In the genomic region with DNA sequence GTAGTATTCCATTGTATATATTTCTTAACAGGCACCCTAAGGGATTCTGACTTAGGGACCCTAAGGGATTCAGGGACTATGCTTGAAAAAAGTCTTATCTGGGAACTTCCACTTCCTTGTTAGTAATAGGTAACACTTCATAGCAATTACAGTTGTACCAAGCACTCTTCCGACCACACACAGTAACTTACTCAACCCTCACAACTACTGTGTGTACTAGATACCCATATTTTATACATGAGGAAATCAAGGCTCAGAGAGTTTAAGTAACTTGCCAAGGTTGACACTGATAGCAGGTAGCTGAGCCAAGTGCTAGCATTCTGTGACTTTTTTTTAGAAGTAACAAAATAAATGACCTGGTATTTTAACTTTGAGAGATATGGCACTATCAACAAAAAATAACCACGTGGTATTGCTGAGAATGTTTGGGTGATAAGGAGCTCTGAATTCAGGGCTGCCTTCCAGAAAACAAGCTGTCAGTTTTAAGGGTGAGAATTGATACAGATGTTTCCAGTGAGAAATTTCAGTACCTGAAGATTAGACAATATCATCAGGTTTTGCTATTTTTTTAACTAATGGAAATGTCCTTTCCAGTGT, we compare ENCODE assay signal across 20 cellular contexts.
DNase-seq lines count a peak whose midpoint lies in the region; ATAC-seq, FAIRE-seq and TF ChIP-seq lines count a peak whose summit lies in the region.
"Had no signal": no experiment of that assay in that cellular context is flagged by ENCODE, and none has a peak within 500 bp of the region (broad histone marks: within the 10 kb centered on the region; RNA-seq: fewer than 3 reads in every experiment).

No MANE protein-coding gene starts in this region.

- WGBS in body of pancreas, 2 donors: 7 to 24% methylated on average over 2 of the region's 2 CpGs
- WGBS in pancreas, 2 donors: 10% methylated on average over 2 of the region's 2 CpGs

- H3K4me3 ChIP-seq in body of pancreas (no peak overlapping the region), pancreas (no peak overlapping the region)
- H3K4me3 ChIP-seq: A549; BLaER1 treated with 17β-estradiol and CSF1 and Interleukin-3, amounts not matched to agents 10 nM and 100 nM; GM12878 had no signal

- DNase-seq in Right ventricle myocardium inferior (ENCODE audit: missing footprints) (no peak), Right ventricle myocardium superior (no peak), body of pancreas (peak in 2 of 4 donors; percentile 40 to 42), pancreas (peak in 3 of 6 donors; percentile 4 to 20 (median 11)), SKM-1 (lab: John Stamatoyannopoulos, UW; ENCODE audit: unreplicated experiment) (no peak), foreskin melanocyte (no peak)
- DNase-seq: Calu3; CD4-positive, alpha-beta T cell; CD8-positive, alpha-beta T cell; DMS79 treated with DMSO at 0.1 percent for 48 hours; GDM1 had no signal

- TF ChIP-seq POLR2A in body of pancreas (IDR thresholded peaks at IDR 0.05): no peak

- H3K9me3 ChIP-seq in body of pancreas (no peaks in the 10 kb centered on the region), pancreas (no peaks in the 10 kb centered on the region)
- H3K9me3 ChIP-seq: A549, Caco-2 had no signal

- intact Hi-C loops in Right ventricle myocardium inferior (cut with DNase I): no loop called here
- intact Hi-C loops in Right ventricle myocardium superior (cut with DNase I): no loop called here
- intact Hi-C loops in body of pancreas (cut with DNase I): no loop called here
- intact Hi-C loops in pancreas (cut with DNase I): no loop called here

- peaks cover 10% of the 10 kb centered on the region for H3K4me1 ChIP-seq in body of pancreas
- peaks cover 0 to 10% (median 7%) of the 10 kb centered on the region in 3 donors for H3K4me1 ChIP-seq in pancreas
- H3K4me1 ChIP-seq: A549; BLaER1 treated with 17β-estradiol and CSF1 and Interleukin-3, amounts not matched to agents 10 nM and 100 nM; Caco-2 had no signal

- TF ChIP-seq CTCF in body of pancreas (IDR thresholded peaks at IDR 0.05) (peak in 1 of 7 experiments; percentile 2), pancreas (IDR thresholded peaks at IDR 0.05) (no peak)

- H3K27me3 ChIP-seq in body of pancreas: no peaks in the 10 kb centered on the region
- H3K27me3 ChIP-seq in pancreas: no peaks in the 10 kb centered on the region
- H3K27me3 ChIP-seq: BLaER1 treated with 17β-estradiol and CSF1 and Interleukin-3, amounts not matched to agents 10 nM and 100 nM had no signal

- H3K36me3 ChIP-seq in body of pancreas (replicated peaks in 1 of 2; ENCODE audit: insufficient read depth in 1 of 2, low read depth in 2 of 2) (no peaks in the 10 kb centered on the region), pancreas (no peaks in the 10 kb centered on the region)
- H3K36me3 ChIP-seq: BLaER1 treated with 17β-estradiol and CSF1 and Interleukin-3, amounts not matched to agents 10 nM and 100 nM had no signal

- ATAC-seq in Right ventricle myocardium inferior (peak; percentile 34), Right ventricle myocardium superior (ENCODE audit: poor library complexity) (no peak), body of pancreas (peak; percentile 93), pancreas (peak; percentile 85 to 92 (median 89))
- ATAC-seq: CD8-positive, alpha-beta T cell had no signal

- FAIRE-seq in pancreas (lab: Jason Lieb, UNC): no peak
- FAIRE-seq: A549, D721Med, GM12878, GM12892, GM18507 had no signal

- H3K27ac ChIP-seq in body of pancreas (peak overlapping the region in 3 of 4 donors; percentile 13 to 68 (median 66)), pancreas (peak overlapping the region in 2 of 4 donors; percentile 29 to 48)
- H3K27ac ChIP-seq: 22Rv1; A549; BLaER1 treated with 17β-estradiol and CSF1 and Interleukin-3, amounts not matched to agents 10 nM and 100 nM; C4-2B had no signal
